Comparison of ENCODE assay signal across 1 cellular context in genomic region chr20:31695849-31696804, GRCh38.
TF ChIP-seq lines count a peak whose summit lies in the region.

No MANE protein-coding gene starts in this region.

TF ChIP-seq in HepG2, 621 proteins besides CTCF, POLR2A, EP300 and RAD21 (continued from another document and continues in another):
- no peak for TF ChIP-seq AKNA (CRISPR knock-in tag; IDR thresholded peaks at IDR 0.05; ENCODE audit: borderline replicate concordance)
- peak; percentile 98 for TF ChIP-seq PPARG (CRISPR knock-in tag; conservative IDR thresholded peaks at IDR 0.05)
- TF ChIP-seq IRF1 (CRISPR knock-in tag; IDR thresholded peaks at IDR 0.05; ENCODE audit: low read depth) = peak; percentile 31; the same call in 1 of the 2 replicates
- TF ChIP-seq RCOR2 (CRISPR knock-in tag; IDR thresholded peaks at IDR 0.05) = peak; percentile 100
- peak; percentile 74; the same call in 1 of the 2 replicates for TF ChIP-seq HNRNPL (IDR thresholded peaks at IDR 0.05; ENCODE audit: low read depth, low read length)
- peak; percentile 16; the same call in 1 of the 2 replicates for TF ChIP-seq ZNF777 (CRISPR knock-in tag; IDR thresholded peaks at IDR 0.05)
- peak; percentile 42; the same call in 1 of the 2 replicates for TF ChIP-seq RBFOX2 (IDR thresholded peaks at IDR 0.05; ENCODE audit: low read depth, low read length)
- TF ChIP-seq ZNF687 (CRISPR knock-in tag; IDR thresholded peaks at IDR 0.05) = peak; percentile 76; the same call in 1 of the 2 replicates
- 0 out of 2 replicates have a peak, but pooled peaks have one; percentile 25 for TF ChIP-seq ZNF101 (CRISPR knock-in tag; IDR thresholded peaks at IDR 0.05; ENCODE audit: borderline replicate concordance, low read depth)
- TF ChIP-seq GATAD1 (CRISPR knock-in tag; IDR thresholded peaks at IDR 0.05) = peak; percentile 88
- no peak for TF ChIP-seq CREBL2 (CRISPR knock-in tag; IDR thresholded peaks at IDR 0.05; ENCODE audit: borderline replicate concordance)
- peak; percentile 40; the same call in 1 of the 2 replicates for TF ChIP-seq PBX2 (CRISPR knock-in tag; IDR thresholded peaks at IDR 0.05)
- no peak for TF ChIP-seq MLLT10 (CRISPR knock-in tag; IDR thresholded peaks at IDR 0.05)
- TF ChIP-seq RARG (CRISPR knock-in tag; IDR thresholded peaks at IDR 0.05; ENCODE audit: low read depth) = no peak
- peak; percentile 99 for TF ChIP-seq NR1H2 (CRISPR knock-in tag; IDR thresholded peaks at IDR 0.05; ENCODE audit: borderline replicate concordance, low read depth)
- 0 out of 2 replicates have a peak, but pooled peaks have one; percentile 25 for TF ChIP-seq NFYB (CRISPR knock-in tag; IDR thresholded peaks at IDR 0.05)
- peak; percentile 58; the same call in 1 of the 2 replicates for TF ChIP-seq ZSCAN5A (CRISPR knock-in tag; IDR thresholded peaks at IDR 0.05; ENCODE audit: borderline replicate concordance)
- no peak; the same call in 1 of the 2 replicates for TF ChIP-seq PHF20 (CRISPR knock-in tag; IDR thresholded peaks at IDR 0.05)
- peak; percentile 95 for TF ChIP-seq MEIS2 (CRISPR knock-in tag; IDR thresholded peaks at IDR 0.05)
- peak; percentile 85; the same call in 1 of the 2 replicates for TF ChIP-seq MYC (CRISPR knock-in tag; IDR thresholded peaks at IDR 0.05; ENCODE audit: borderline replicate concordance)
- TF ChIP-seq MXD3 (CRISPR knock-in tag; IDR thresholded peaks at IDR 0.05) = peak; percentile 73
- no peak for TF ChIP-seq E2F2 (CRISPR knock-in tag; IDR thresholded peaks at IDR 0.05; ENCODE audit: borderline replicate concordance)
- TF ChIP-seq CENPT (CRISPR knock-in tag; IDR thresholded peaks at IDR 0.05; ENCODE audit: low read depth) = no peak
- no peak; the same call in none of the 2 replicates for TF ChIP-seq TOE1 (CRISPR knock-in tag; IDR thresholded peaks at IDR 0.05)
- TF ChIP-seq ZNF235 (CRISPR knock-in tag; IDR thresholded peaks at IDR 0.05; ENCODE audit: borderline replicate concordance) = no peak; the same call in 1 of the 2 replicates
- no peak for TF ChIP-seq CREB3 (CRISPR knock-in tag; IDR thresholded peaks at IDR 0.05)
- no peak; the same call in 1 of the 2 replicates for TF ChIP-seq ZNF563 (CRISPR knock-in tag; IDR thresholded peaks at IDR 0.05)
- no peak for TF ChIP-seq ZBTB14 (CRISPR knock-in tag; IDR thresholded peaks at IDR 0.05)
- TF ChIP-seq MAFG (CRISPR knock-in tag; IDR thresholded peaks at IDR 0.05) = no peak
- TF ChIP-seq ZNF580 (CRISPR knock-in tag; IDR thresholded peaks at IDR 0.05; ENCODE audit: borderline replicate concordance, low read depth) = peak; percentile 99
- peak; percentile 75; the same call in 1 of the 2 replicates for TF ChIP-seq ZNF292 (CRISPR knock-in tag; IDR thresholded peaks at IDR 0.05; ENCODE audit: borderline replicate concordance, low read depth)
- peak; percentile 93 for TF ChIP-seq HOXD1 (CRISPR knock-in tag; IDR thresholded peaks at IDR 0.05)
- peak; percentile 100 for TF ChIP-seq ZBTB39 (CRISPR knock-in tag; IDR thresholded peaks at IDR 0.05)
- TF ChIP-seq HHEX (CRISPR knock-in tag; IDR thresholded peaks at IDR 0.05) = peak; percentile 86
- TF ChIP-seq ZNF20 (CRISPR knock-in tag; IDR thresholded peaks at IDR 0.05) = 0 out of 2 replicates have a peak, but pooled peaks have one; percentile 64
- TF ChIP-seq MYNN (CRISPR knock-in tag; IDR thresholded peaks at IDR 0.05; ENCODE audit: low read depth) = no peak; the same call in 1 of the 2 replicates
- TF ChIP-seq NR2C2 (CRISPR knock-in tag; IDR thresholded peaks at IDR 0.05; ENCODE audit: borderline replicate concordance) = peak; percentile 94
